11 cellular contexts compared by ENCODE assay signal in the genomic region with DNA sequence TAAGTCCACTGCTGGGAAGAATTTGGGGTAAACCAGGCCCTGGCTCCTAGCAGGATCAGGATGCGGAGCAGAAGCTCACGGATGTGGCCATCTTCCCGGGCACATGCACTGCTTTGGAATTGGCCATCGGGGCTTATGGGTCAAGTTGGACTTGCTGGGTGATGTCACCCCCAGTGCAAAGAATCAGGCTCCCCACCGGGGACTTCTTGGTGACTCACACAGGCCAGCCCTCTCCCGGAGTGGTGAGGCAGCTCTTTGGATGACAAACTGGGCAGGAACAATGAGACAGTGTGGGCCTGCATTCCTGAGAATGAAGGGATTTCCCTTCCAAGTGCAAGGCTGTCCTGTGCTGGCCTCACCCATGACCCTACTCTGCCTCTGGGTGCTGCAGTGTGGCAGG.
DNase-seq lines count a peak whose midpoint lies in the region; ATAC-seq, FAIRE-seq and TF ChIP-seq lines count a peak whose summit lies in the region.
"Had no signal": no experiment of that assay in that cellular context is flagged by ENCODE, and none has a peak within 500 bp of the region (broad histone marks: within the 10 kb centered on the region; RNA-seq: fewer than 3 reads in every experiment).

No MANE protein-coding gene starts in this region.

- H3K27me3 Mint-ChIP-seq in MCF 10A (ENCODE audit: insufficient read depth, unreplicated experiment) (peaks cover 14% of the 10 kb centered on the region), neural progenitor cell (ENCODE audit: insufficient read depth, low read depth) (peaks cover 14% of the 10 kb centered on the region)

- TF ChIP-seq CTCF in MCF 10A (IDR thresholded peaks at IDR 0.05; ENCODE audit: unreplicated experiment) (no peak), keratinocyte (optimal IDR thresholded peaks at IDR 0.05 in 1 of 3, IDR thresholded peaks at IDR 0.05 in 1 of 3, conservative IDR thresholded peaks at IDR 0.05 in 1 of 3; ENCODE audit: extremely low read depth in 1 of 3, insufficient read depth in 2 of 3, low read length in 3 of 3) (no peak), neural progenitor cell (IDR thresholded peaks at IDR 0.05) (no peak)

- no peaks in the 10 kb centered on the region for H3K79me2 ChIP-seq in keratinocyte (ENCODE audit: control insufficient read depth, insufficient read depth, low read length)
- H3K79me2 ChIP-seq in neural progenitor cell (ENCODE audit: low read depth): no peaks in the 10 kb centered on the region

- H3K27ac Mint-ChIP-seq in MCF 10A (ENCODE audit: low read depth, unreplicated experiment): no peak overlapping the region
- H3K27ac Mint-ChIP-seq in neural progenitor cell: no peak overlapping the region

- H3K4me2 ChIP-seq in keratinocyte (ENCODE audit: control insufficient read depth, extremely low read depth, insufficient read depth, low read depth, low read length) (peak overlapping the region; percentile 39), neural progenitor cell (no peak overlapping the region)

- H3K27me3 ChIP-seq in keratinocyte (ENCODE audit: control insufficient read depth, extremely low read depth, insufficient read depth, low read length) (peaks cover 8% of the 10 kb centered on the region), neural progenitor cell (no peaks in the 10 kb centered on the region)

- dilution Hi-C loops in keratinocyte (cut with MboI; ENCODE audit: extremely low pct_ligation_motif_present, low sequenced_read_pairs): no loop called here

- H3K4me3 Mint-ChIP-seq in MCF 10A (ENCODE audit: unreplicated experiment) (no peak overlapping the region), neural progenitor cell (no peak overlapping the region)

- no TSS peak for BruUV-seq in MCF 10A (replicated peaks; lab: Mats Ljungman, UMichigan)

- peaks cover 26% of the 10 kb centered on the region for H3K4me1 ChIP-seq in keratinocyte (ENCODE audit: control insufficient read depth, extremely low read depth, insufficient read depth, low read length)
- peaks cover 9% of the 10 kb centered on the region for H3K4me1 ChIP-seq in neural progenitor cell
- H3K4me1 ChIP-seq: sigmoid colon had no signal

- intact Hi-C loops in Right ventricle myocardium superior (cut with DNase I) (no loop called here), cardiac septum (cut with DNase I) (no loop called here), MCF 10A (cut with micrococcal nuclease) (no loop called here)

- H3K9me1 ChIP-seq in keratinocyte (ENCODE audit: control insufficient read depth, extremely low read depth, insufficient read depth, low read length): no peaks in the 10 kb centered on the region

- no peak overlapping the region for H3K4me3 ChIP-seq in keratinocyte (ENCODE audit: control insufficient read depth in 2 of 3, extremely low read depth in 1 of 3, insufficient read depth in 2 of 3, low read depth in 1 of 3, low read length in 3 of 3)
- H3K4me3 ChIP-seq in neural progenitor cell: no peak overlapping the region
- H3K4me3 ChIP-seq: sigmoid colon had no signal

- ATAC-seq in Right ventricle myocardium superior (ENCODE audit: poor library complexity) (no peak), GM21528 (IDR thresholded peaks at IDR 0.05; ENCODE audit: low FRiP score, unreplicated experiment) (no peak), HG02981 (IDR thresholded peaks at IDR 0.05; ENCODE audit: unreplicated experiment) (no peak)

- H3K9me3 ChIP-seq in keratinocyte (ENCODE audit: control insufficient read depth, low read depth, low read length): no peaks in the 10 kb centered on the region
- H3K9me3 ChIP-seq in neural progenitor cell (ENCODE audit: low read depth): no peaks in the 10 kb centered on the region
- H3K9me3 ChIP-seq: sigmoid colon had no signal

- CTCF ChIA-PET in MCF 10A (lab: Yijun Ruan, JAX): interaction anchor here (0.7 to 1.2 kb wide), 3 partner anchors 10 to 96 kb away, joined by 3 to 4 read pairs (median 3); no protein-coding TSS in a partner anchor

- POLR2A ChIA-PET in MCF 10A (lab: Yijun Ruan, JAX): no interaction called here

- H3K9ac ChIP-seq in keratinocyte (ENCODE audit: control insufficient read depth, extremely low read depth, insufficient read depth, low read length): peak overlapping the region; percentile 26
- H3K9ac ChIP-seq in neural progenitor cell: no peak overlapping the region

- H3K4me1 Mint-ChIP-seq in MCF 10A (ENCODE audit: insufficient read depth, unreplicated experiment) (peaks cover 7% of the 10 kb centered on the region), neural progenitor cell (peaks cover 18% of the 10 kb centered on the region)

- H3K9me3 Mint-ChIP-seq in MCF 10A (ENCODE audit: unreplicated experiment): no peaks in the 10 kb centered on the region
- peaks cover 4% of the 10 kb centered on the region for H3K9me3 Mint-ChIP-seq in neural progenitor cell

- H3K27ac ChIP-seq in keratinocyte (ENCODE audit: control insufficient read depth, insufficient read depth, low read length) (peak overlapping the region; percentile 69), neural progenitor cell (no peak overlapping the region)
- H3K27ac ChIP-seq: sigmoid colon had no signal

- DNase-seq in Right ventricle myocardium superior (peak; percentile 30), cardiac septum (ENCODE audit: low spot score) (no peak), MCF 10A (ENCODE audit: unreplicated experiment) (peak; percentile 68), keratinocyte (ENCODE audit: low read depth, low spot score) (peak; percentile 91), neural progenitor cell (ENCODE audit: low spot score) (no peak), cortex of kidney (lab: John Stamatoyannopoulos, UW) (no peak)
- DNase-seq: head of caudate nucleus, NCI-H1048, sigmoid colon had no signal

- H3K36me3 ChIP-seq in keratinocyte (ENCODE audit: control insufficient read depth in 2 of 2, extremely low read depth in 1 of 2, insufficient read depth in 2 of 2, low read length in 2 of 2) (no peaks in the 10 kb centered on the region), neural progenitor cell (no peaks in the 10 kb centered on the region)
- H3K36me3 ChIP-seq: sigmoid colon had no signal

- no peaks in the 10 kb centered on the region for H4K20me1 ChIP-seq in keratinocyte (ENCODE audit: control insufficient read depth, extremely low read depth, insufficient read depth, low read length)
- H4K20me1 ChIP-seq in neural progenitor cell (ENCODE audit: low read depth): no peaks in the 10 kb centered on the region

- peak; percentile 29 for FAIRE-seq in keratinocyte (lab: Jason Lieb, UNC)

- H3K36me3 Mint-ChIP-seq in MCF 10A (ENCODE audit: insufficient read depth, unreplicated experiment) (no peaks in the 10 kb centered on the region), neural progenitor cell (no peaks in the 10 kb centered on the region)

- H3F3A ChIP-seq in neural progenitor cell (ENCODE audit: low read depth): peaks cover 4% of the 10 kb centered on the region

- H2AFZ ChIP-seq in keratinocyte (ENCODE audit: control insufficient read depth, low read length): no peak overlapping the region
- H2AFZ ChIP-seq in neural progenitor cell (replicated peaks): no peak overlapping the region

Comparison
In these comparisons a context has a peak if more than half of its experiments do, and no peak if none do; other contexts are left out.
1. DNase-seq: peak in Right ventricle myocardium superior (single experiment), MCF 10A (single experiment) and keratinocyte (single experiment); none in cardiac septum (single experiment), neural progenitor cell (single experiment) and cortex of kidney (single experiment).